In genomic region chr3:109018828-109019227, GRCh38 we compare ENCODE assay signal across 16 cellular contexts.
DNase-seq lines count a peak whose midpoint lies in the region; ATAC-seq, FAIRE-seq and TF ChIP-seq lines count a peak whose summit lies in the region.
"Had no signal": no experiment of that assay in that cellular context is flagged by ENCODE, and none has a peak within 500 bp of the region (broad histone marks: within the 10 kb centered on the region; RNA-seq: fewer than 3 reads in every experiment).

No MANE protein-coding gene starts in this region.

- no peaks in the 10 kb centered on the region for H3K9me1 ChIP-seq in K562 (ENCODE audit: control insufficient read depth, insufficient read depth, low read length)

- ATAC-seq in K562 (no peak), sciatic nerve (no peak)
- ATAC-seq: esophagus mucosa, left lobe of liver had no signal

- DNase-seq in AG09309 (ENCODE audit: low read depth) (no peak), GM06990 (ENCODE audit: extremely low read depth, insufficient read length) (no peak), M059J (ENCODE audit: low read depth) (peak; percentile 4), K562 (ENCODE audit: extremely low read depth in 1 of 4, low spot score in 3 of 4) (peak in 1 of 4 experiments; percentile 7), retina (no peak), globus pallidus (ENCODE audit: low spot score) (no peak), sciatic nerve (ENCODE audit: low spot score) (no peak), NCI-H526 (lab: John Stamatoyannopoulos, UW) (no peak)
- DNase-seq: activated T-cell treated with anti-CD3 and anti-CD28 coated beads for 4 hours; C1 segment of cervical spinal cord; NCI-H1694 treated with DMSO at 0.1 percent for 48 hours; stimulated activated CD4-positive, alpha-beta T cell treated with anti-CD3 and anti-CD28 coated beads, Interleukin-2, amount 100 ng/mL, for 48 hours; uterus had no signal

- no peaks in the 10 kb centered on the region for H4K20me1 ChIP-seq in K562 (replicated peaks; ENCODE audit: control insufficient read depth, insufficient read depth, low read length)

- TF ChIP-seq EP300 in K562 (IDR thresholded peaks at IDR 0.05; ENCODE audit: low read length): no peak

- no peaks in the 10 kb centered on the region for H3K4me1 ChIP-seq in K562 (replicated peaks in 1 of 2; ENCODE audit: control insufficient read depth in 2 of 2, insufficient read depth in 2 of 2, low read length in 2 of 2)
- H3K4me1 ChIP-seq: uterus had no signal

- H2AFZ ChIP-seq in K562 (ENCODE audit: low read depth, low read length): no peak overlapping the region
- H2AFZ ChIP-seq: hepatocyte had no signal

- H3K27me3 ChIP-seq in GM06990 (replicated peaks; ENCODE audit: control insufficient read depth, insufficient read depth, low read length) (no peaks in the 10 kb centered on the region), K562 (ENCODE audit: control insufficient read depth in 2 of 2, insufficient read depth in 2 of 2, low read length in 2 of 2) (no peaks in the 10 kb centered on the region)
- H3K27me3 ChIP-seq: hepatocyte, uterus had no signal

- no peak for TF ChIP-seq POLR2A in K562 (conservative IDR thresholded peaks at IDR 0.05)

- BruUV-seq in K562 (replicated peaks; lab: Mats Ljungman, UMichigan): no TSS peak

- FAIRE-seq in K562 (lab: Jason Lieb, UNC): no peak

- H3K36me3 ChIP-seq in GM06990 (ENCODE audit: control insufficient read depth, insufficient read depth, low read length) (no peaks in the 10 kb centered on the region), K562 (ENCODE audit: control insufficient read depth, insufficient read depth, low read length) (no peaks in the 10 kb centered on the region)
- H3K36me3 ChIP-seq: uterus had no signal

- H3K4me3 ChIP-seq in AG09309 (ENCODE audit: control insufficient read depth, low read depth, low read length): no peak overlapping the region
- no peak overlapping the region for H3K4me3 ChIP-seq in GM06990 (replicated peaks; ENCODE audit: low read depth, low read length)
- no peak overlapping the region for H3K4me3 ChIP-seq in K562
- H3K4me3 ChIP-seq: hepatocyte, uterus had no signal

- CTCF ChIA-PET in K562 (lab: Yijun Ruan, JAX; ENCODE audit: low intra/inter-chr PET ratio): no interaction called here

- intact Hi-C loops in K562 (cut with micrococcal nuclease): loop anchor here (10.0 kb wide), 1 partner anchor 354 kb away; no protein-coding TSS in a partner anchor
- intact Hi-C loops in sciatic nerve (cut with DNase I): no loop called here

- no peaks in the 10 kb centered on the region for H3K9me3 ChIP-seq in K562 (replicated peaks; ENCODE audit: control insufficient read depth, insufficient read depth, low read depth, low read length)
- H3K9me3 ChIP-seq: uterus had no signal

- no peaks in the 10 kb centered on the region for H3K79me2 ChIP-seq in K562 (ENCODE audit: control insufficient read depth, insufficient read depth, low read length)
- H3K79me2 ChIP-seq: hepatocyte had no signal

- in situ Hi-C loops in K562 (cut with MboI): no loop called here

- no peak overlapping the region for H3K27ac ChIP-seq in K562 (ENCODE audit: extremely low read depth, low read depth, low read length)
- H3K27ac ChIP-seq: hepatocyte, uterus had no signal

- peak in 1 of 2 experiments; percentile 20; a peak in 1 of 4 replicates for TF ChIP-seq RAD21 in K562 (CRISPR knock-in tag; conservative IDR thresholded peaks at IDR 0.05 in 1 of 2, IDR thresholded peaks at IDR 0.05 in 1 of 2)

- TF ChIP-seq CTCF in AG09309 (IDR thresholded peaks at IDR 0.05; ENCODE audit: control insufficient read depth, insufficient read depth, low read depth, low read length, missing control alignments) (peak; percentile 43), GM06990 (IDR thresholded peaks at IDR 0.05; ENCODE audit: insufficient read depth, low read length, poor library complexity, severe bottlenecking) (peak; percentile 26), K562 (IDR thresholded peaks at IDR 0.05 in 2 of 3, conservative IDR thresholded peaks at IDR 0.05 in 1 of 3; ENCODE audit: insufficient read depth in 2 of 3, low read depth in 1 of 3, low read length in 3 of 3) (peak in 2 of 3 experiments; percentile 16 to 36; a peak in 2 of 6 replicates)

- H3K9ac ChIP-seq in K562 (ENCODE audit: insufficient read depth in 1 of 2, low read depth in 2 of 2, low read length in 2 of 2): no peak overlapping the region

- POLR2A ChIA-PET in K562 (lab: Yijun Ruan, JAX): no interaction called here

- WGBS in K562 (ENCODE audit: insufficient coverage, low coverage, missing lambda C conversion rate): 0% methylated on average over 5 of the region's 6 CpGs

- no peak overlapping the region for H3K4me2 ChIP-seq in K562 (ENCODE audit: insufficient read depth, low read length)
- H3K4me2 ChIP-seq: hepatocyte had no signal

TF ChIP-seq in K562, 482 proteins besides CTCF, POLR2A, EP300 and RAD21:
- TF ChIP-seq HMG20A (CRISPR knock-in tag; conservative IDR thresholded peaks at IDR 0.05): no peak
- TF ChIP-seq, protein P1, sequence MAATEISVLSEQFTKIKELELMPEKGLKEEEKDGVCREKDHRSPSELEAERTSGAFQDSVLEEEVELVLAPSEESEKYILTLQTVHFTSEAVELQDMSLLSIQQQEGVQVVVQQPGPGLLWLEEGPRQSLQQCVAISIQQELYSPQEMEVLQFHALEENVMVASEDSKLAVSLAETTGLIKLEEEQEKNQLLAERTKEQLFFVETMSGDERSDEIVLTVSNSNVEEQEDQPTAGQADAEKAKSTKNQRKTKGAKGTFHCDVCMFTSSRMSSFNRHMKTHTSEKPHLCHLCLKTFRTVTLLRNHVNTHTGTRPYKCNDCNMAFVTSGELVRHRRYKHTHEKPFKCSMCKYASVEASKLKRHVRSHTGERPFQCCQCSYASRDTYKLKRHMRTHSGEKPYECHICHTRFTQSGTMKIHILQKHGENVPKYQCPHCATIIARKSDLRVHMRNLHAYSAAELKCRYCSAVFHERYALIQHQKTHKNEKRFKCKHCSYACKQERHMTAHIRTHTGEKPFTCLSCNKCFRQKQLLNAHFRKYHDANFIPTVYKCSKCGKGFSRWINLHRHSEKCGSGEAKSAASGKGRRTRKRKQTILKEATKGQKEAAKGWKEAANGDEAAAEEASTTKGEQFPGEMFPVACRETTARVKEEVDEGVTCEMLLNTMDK (IDR thresholded peaks at IDR 0.05; ENCODE audit: borderline replicate concordance, insufficient read depth, low read depth, low read length, poor library complexity, severe bottlenecking): peak; percentile 2
